Comparison of ENCODE assay signal across 12 cellular contexts in genomic region chr1:89299739-89300463, GRCh38. TPM values are rescaled to one million over a fixed set of nuclear protein-coding genes. Genes with fewer than 3 reads are reported as not detected.
DNase-seq lines count a peak whose midpoint lies in the region; ATAC-seq lines count a peak whose summit lies in the region.
"Not testable (repeated sequence)": the region's sequence is repeated elsewhere in the genome, so short reads cannot be mapped to it uniquely, and the experiment has no call there.
"Had no signal": no experiment of that assay in that cellular context is flagged by ENCODE, and none has a peak within 500 bp of the region (broad histone marks: within the 10 kb centered on the region; RNA-seq: fewer than 3 reads in every experiment).

No MANE protein-coding gene starts in this region.

- ATAC-seq in GM18870 (IDR thresholded peaks at IDR 0.05; ENCODE audit: unreplicated experiment) (peak; percentile 85), GM21381 (IDR thresholded peaks at IDR 0.05; ENCODE audit: unreplicated experiment) (peak; percentile 86), HG02840 (IDR thresholded peaks at IDR 0.05; ENCODE audit: low FRiP score, unreplicated experiment) (peak; percentile 89), HG03196 (IDR thresholded peaks at IDR 0.05; ENCODE audit: unreplicated experiment) (peak; percentile 94)
- ATAC-seq in T-helper 17 cell: not testable (repeated sequence)

- not testable (repeated sequence) for H3K27ac ChIP-seq in CD4-positive, alpha-beta memory T cell (ENCODE audit: low read depth, low read length)

- intact Hi-C loops in CD4-positive, alpha-beta memory T cell (cut with micrococcal nuclease): loop anchor here (1.0 kb wide), 1 partner anchor 10 kb away; no protein-coding TSS in a partner anchor

- peak overlapping the region in 3 of 8 donors; percentile 1 to 38 (median 35) for H3K4me3 Mint-ChIP-seq in CD4-positive, alpha-beta memory T cell
- H3K4me3 Mint-ChIP-seq in T-helper 17 cell; activated naive CD4-positive, alpha-beta T cell treated with anti-CD3 and anti-CD28 coated beads, Interleukin-2, amount 10 ng/mL, durations not matched to agents 7 days and 5 days: not testable (repeated sequence)

- not testable (repeated sequence) for H3K36me3 Mint-ChIP-seq in CD4-positive, alpha-beta memory T cell; T-helper 17 cell (ENCODE audit: low read depth)
- H3K36me3 Mint-ChIP-seq in activated naive CD4-positive, alpha-beta T cell treated with anti-CD3 and anti-CD28 coated beads, Interleukin-2, amount 10 ng/mL, durations not matched to agents 7 days and 5 days: peaks cover 40% of the 10 kb centered on the region

- H3K36me3 ChIP-seq in CD4-positive, alpha-beta memory T cell (ENCODE audit: insufficient read depth, low read length): not testable (repeated sequence)

- peaks cover 29 to 63% (median 33%) of the 10 kb centered on the region in 4 donors for H3K4me1 Mint-ChIP-seq in CD4-positive, alpha-beta memory T cell
- H3K4me1 Mint-ChIP-seq in T-helper 17 cell: peaks cover 26% of the 10 kb centered on the region
- peaks cover 53% of the 10 kb centered on the region for H3K4me1 Mint-ChIP-seq in activated naive CD4-positive, alpha-beta T cell treated with anti-CD3 and anti-CD28 coated beads, Interleukin-2, amount 10 ng/mL, durations not matched to agents 7 days and 5 days

- POLR2A ChIA-PET in CD4-positive, alpha-beta memory T cell (lab: Charles Lee; ENCODE audit: partially characterized antibody): interaction anchor here (0.7 to 3.0 kb wide), 6 partner anchors 10 to 26 kb away, joined by 3 to 20 read pairs (median 4); no protein-coding TSS in a partner anchor

- peak overlapping the region in 5 of 7 donors; percentile 23 to 92 (median 54) for H3K27ac Mint-ChIP-seq in CD4-positive, alpha-beta memory T cell
- H3K27ac Mint-ChIP-seq in T-helper 17 cell: peak overlapping the region; percentile 29
- peak overlapping the region; percentile 12 for H3K27ac Mint-ChIP-seq in activated naive CD4-positive, alpha-beta T cell treated with anti-CD3 and anti-CD28 coated beads, Interleukin-2, amount 10 ng/mL, durations not matched to agents 7 days and 5 days

- not testable (repeated sequence) for H3K27me3 Mint-ChIP-seq in CD4-positive, alpha-beta memory T cell; T-helper 17 cell; activated naive CD4-positive, alpha-beta T cell treated with anti-CD3 and anti-CD28 coated beads, Interleukin-2, amount 10 ng/mL, durations not matched to agents 7 days and 5 days

- DNase-seq in CD4-positive, alpha-beta memory T cell; T-helper 17 cell; activated naive CD4-positive, alpha-beta T cell treated with anti-CD3 and anti-CD28 coated beads, Interleukin-2, amount 10 ng/mL, durations not matched to agents 7 days and 5 days: not testable (repeated sequence)
- DNase-seq in renal cortical epithelial cell (ENCODE audit: low read depth): peak; percentile 92

- CTCF ChIA-PET in CD4-positive, alpha-beta memory T cell (lab: Charles Lee; ENCODE audit: partially characterized antibody): interaction anchor here (1.1 to 1.7 kb wide), 5 partner anchors 11 to 315 kb away, joined by 3 to 4 read pairs (median 3); no protein-coding TSS in a partner anchor
- CTCF ChIA-PET in activated naive CD4-positive, alpha-beta T cell treated with anti-CD3 and anti-CD28 coated beads, Interleukin-2, amount 10 ng/mL, durations not matched to agents 7 days and 5 days (lab: Charles Lee): interaction anchor here (1.0 to 1.3 kb wide), 3 partner anchors 13 to 27 kb away, joined by 3 to 4 read pairs (median 4); partner anchors contain the start of gene GBP5

- H3K27me3 ChIP-seq in CD4-positive, alpha-beta memory T cell (ENCODE audit: insufficient read depth, low read length): not testable (repeated sequence)

- not testable (repeated sequence) for H3K9me3 Mint-ChIP-seq in CD4-positive, alpha-beta memory T cell
- H3K9me3 Mint-ChIP-seq in activated naive CD4-positive, alpha-beta T cell treated with anti-CD3 and anti-CD28 coated beads, Interleukin-2, amount 10 ng/mL, durations not matched to agents 7 days and 5 days: peaks cover 22% of the 10 kb centered on the region

- H3K9me3 ChIP-seq in CD4-positive, alpha-beta memory T cell (ENCODE audit: control insufficient read depth in 1 of 2, low read length in 2 of 2); T-helper 17 cell (ENCODE audit: control insufficient read depth, low read length, poor library complexity, severe bottlenecking): not testable (repeated sequence)

- H3K4me1 ChIP-seq in CD4-positive, alpha-beta memory T cell (ENCODE audit: insufficient read depth, low read length): peaks cover 30% of the 10 kb centered on the region

- H3K4me3 ChIP-seq in CD4-positive, alpha-beta memory T cell (ENCODE audit: low read length in 2 of 2): not testable (repeated sequence)

RNA-seq across cellular contexts. Expression of gene GBP5, which starts 27.2 kb away (rescaled TPM):
- total RNA-seq in CD4-positive, alpha-beta memory T cell: 10 to 100 TPM; 76.3 to 79.2 TPM
- polyA plus RNA-seq in CD4-positive, alpha-beta memory T cell: 100 to 1,000 TPM in 1 of 2 donors, 10 to 100 TPM in 1; 37.9 to 124 TPM
- total RNA-seq in T-helper 17 cell (100 to 1,000 TPM; 122 to 132 TPM), renal cortical epithelial cell (0.05 and 0.17 TPM in 2 replicates)
- total RNA-seq: NCI-H460, OCI-LY7, osteocyte, SK-MEL-5 had no signal

Comparison
In these comparisons a context has a peak if more than half of its experiments do, and no peak if none do; other contexts are left out.
1. RNA of gene GBP5, which starts 27.2 kb away (total RNA-seq): 122 to 132 TPM in T-helper 17 cell and 76.3 to 79.2 TPM in CD4-positive, alpha-beta memory T cell; 0.05 to 0.17 TPM in renal cortical epithelial cell; every median in the first group is over 10 times any median in the second.
2. Peak in every context shown above with its lines, with median percentiles within 50 percentile points of each other: H3K27ac Mint-ChIP-seq.